In the genomic region with DNA sequence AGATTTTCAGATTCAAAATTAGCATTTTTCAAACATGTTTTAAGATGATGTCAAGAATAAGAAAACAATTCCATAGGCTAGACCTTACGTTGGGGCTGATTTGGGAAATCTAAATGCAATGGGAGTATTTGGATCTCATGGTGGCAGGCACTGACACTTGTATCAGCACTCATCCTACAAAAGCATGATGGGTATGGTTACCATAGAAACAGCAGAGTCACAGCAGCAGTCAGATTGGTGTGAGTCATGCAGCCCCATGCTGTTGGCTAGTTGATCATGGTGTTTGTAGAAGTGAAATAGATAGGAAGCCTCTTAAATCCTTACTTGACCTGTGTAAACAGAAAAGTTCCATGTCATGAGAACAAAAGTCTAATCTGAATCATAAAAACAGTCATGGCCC, we compare ENCODE assay signal across 13 cellular contexts.
DNase-seq lines count a peak whose midpoint lies in the region; ATAC-seq and TF ChIP-seq lines count a peak whose summit lies in the region.
"Had no signal": no experiment of that assay in that cellular context is flagged by ENCODE, and none has a peak within 500 bp of the region (broad histone marks: within the 10 kb centered on the region; RNA-seq: fewer than 3 reads in every experiment).

No MANE protein-coding gene starts in this region.

- no peak overlapping the region for H3K4me3 ChIP-seq in fibroblast of pulmonary artery (replicated peaks; ENCODE audit: low read depth, low read length)

- peak; percentile 1 for DNase-seq in DMS153 (lab: John Stamatoyannopoulos, UW)
- DNase-seq in DMS153 treated with DMSO at 0.1 percent for 48 hours (lab: John Stamatoyannopoulos, UW; ENCODE audit: unreplicated experiment): no peak
- peak; percentile 81 for DNase-seq in RKO (ENCODE audit: low spot score)
- DNase-seq in fibroblast of pulmonary artery (ENCODE audit: low read depth): peak; percentile 28
- peak; percentile 46 for DNase-seq in smooth muscle cell of the brain vasculature (ENCODE audit: low read depth, low spot score)
- no peak for DNase-seq in hepatic stellate cell (ENCODE audit: low spot score)
- DNase-seq: 8988T; central memory CD4-positive, alpha-beta T cell; naive B cell; stimulated activated CD4-positive, alpha-beta T cell treated with anti-CD3 and anti-CD28 coated beads, Interleukin-2, amount 100 ng/mL, for 24 hours; T-helper 9 cell had no signal

- ATAC-seq in GM18511 (IDR thresholded peaks at IDR 0.05; ENCODE audit: unreplicated experiment) (no peak), HG03280 (IDR thresholded peaks at IDR 0.05; ENCODE audit: unreplicated experiment) (no peak)

- no peak for TF ChIP-seq CTCF in fibroblast of pulmonary artery (IDR thresholded peaks at IDR 0.05; ENCODE audit: low read length, missing control alignments)

Comparison
In these comparisons a context has a peak if more than half of its experiments do, and no peak if none do; other contexts are left out.
1. DNase-seq: peak in DMS153 (single experiment), RKO (single experiment), fibroblast of pulmonary artery (single experiment) and smooth muscle cell of the brain vasculature (single experiment); none in DMS153 treated with DMSO at 0.1 percent for 48 hours (single experiment) and hepatic stellate cell (single experiment).